In the genomic region with DNA sequence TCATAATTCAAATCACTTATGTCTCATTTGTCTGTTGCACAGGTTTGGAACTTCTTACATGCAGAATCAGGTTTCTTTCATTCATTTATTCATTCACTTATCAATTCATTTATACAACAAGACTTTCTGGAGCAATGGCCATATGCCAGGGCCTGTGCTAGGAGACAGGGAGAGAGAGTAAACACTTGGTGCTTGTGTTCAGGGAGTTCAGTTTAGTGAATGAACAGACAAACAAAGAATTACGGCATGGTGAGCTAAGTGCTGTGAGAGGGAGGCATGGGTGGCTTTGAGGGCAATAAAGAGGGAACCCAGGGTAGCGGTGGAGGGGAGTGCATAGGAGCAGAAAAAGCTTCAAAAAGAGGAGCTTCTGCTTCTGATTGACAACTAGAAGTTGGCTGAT, we compare ENCODE assay signal across 23 cellular contexts. TPM values are rescaled to one million over a fixed set of nuclear protein-coding genes. Genes with fewer than 3 reads are reported as not detected.
A peak's percentile ranks its signal among the peaks of the same experiment; 100 is the strongest.
DNase-seq lines count a peak whose midpoint lies in the region; TF ChIP-seq lines count a peak whose summit lies in the region.
"Had no signal": no experiment of that assay in that cellular context is flagged by ENCODE, and none has a peak within 500 bp of the region (broad histone marks: within the 10 kb centered on the region; RNA-seq: fewer than 3 reads in every experiment).

No MANE protein-coding gene starts in this region.

- no peak overlapping the region for H2BK15ac ChIP-seq in neuronal stem cell (ENCODE audit: low read length)

- no peak overlapping the region for H3K9ac ChIP-seq in neuronal stem cell (ENCODE audit: low read depth, low read length, poor library complexity)
- H3K9ac ChIP-seq: SK-N-SH had no signal

- H3K4me3 ChIP-seq in coronary artery (no peak overlapping the region), neuronal stem cell (ENCODE audit: low read length in 2 of 2) (no peak overlapping the region)
- H3K4me3 ChIP-seq: K562, testis had no signal

- H3K27me3 ChIP-seq in neuronal stem cell (ENCODE audit: control insufficient read depth in 3 of 3, insufficient read depth in 3 of 3, low read depth in 1 of 3, low read length in 3 of 3) = peaks cover 0 to 18% (median 0%) of the 10 kb centered on the region in 3 experiments
- H3K27me3 ChIP-seq: testis had no signal

- H2BK120ac ChIP-seq in neuronal stem cell (ENCODE audit: low read depth, low read length) = no peak overlapping the region

- no peak overlapping the region for H3K18ac ChIP-seq in neuronal stem cell (ENCODE audit: low read length)

- H3K4me2 ChIP-seq in neuronal stem cell (ENCODE audit: insufficient read depth, low read length, poor library complexity, severe bottlenecking) = no peak overlapping the region
- H3K4me2 ChIP-seq: SK-N-SH had no signal

- no peaks in the 10 kb centered on the region for H3K36me3 ChIP-seq in neuronal stem cell (replicated peaks in 1 of 2; ENCODE audit: control insufficient read depth in 2 of 2, insufficient read depth in 2 of 2, low read length in 2 of 2)

- H3K23ac ChIP-seq in neuronal stem cell (ENCODE audit: low read depth, low read length, poor library complexity) = no peak overlapping the region

- no peak overlapping the region for H2AK5ac ChIP-seq in neuronal stem cell (ENCODE audit: low read depth, low read length)

- peak overlapping the region; percentile 15 for H2AFZ ChIP-seq in neuronal stem cell (ENCODE audit: low read length)

- no peak overlapping the region for H2BK12ac ChIP-seq in neuronal stem cell (ENCODE audit: low read length)

- H4K91ac ChIP-seq in neuronal stem cell (ENCODE audit: low read depth, low read length, poor library complexity) = no peak overlapping the region

- no peaks in the 10 kb centered on the region for H3K79me1 ChIP-seq in neuronal stem cell (ENCODE audit: low read depth, low read length)

- no peak overlapping the region for H3K14ac ChIP-seq in neuronal stem cell (ENCODE audit: low read length)

- no peaks in the 10 kb centered on the region for H3K9me3 ChIP-seq in neuronal stem cell (replicated peaks in 1 of 2; ENCODE audit: control insufficient read depth in 2 of 2, insufficient read depth in 1 of 2, low read depth in 1 of 2, low read length in 2 of 2)
- H3K9me3 ChIP-seq: Caco-2, SK-N-SH, testis had no signal

- no peak overlapping the region for H3K4ac ChIP-seq in neuronal stem cell (ENCODE audit: low read length)

- DNase-seq in DMS53 treated with DMSO at 0.1 percent for 48 hours (lab: John Stamatoyannopoulos, UW; ENCODE audit: unreplicated experiment) (peak; percentile 48), NCI-H2029 treated with DMSO at 0.1 percent for 48 hours (lab: John Stamatoyannopoulos, UW) (peak; percentile 28), coronary artery (ENCODE audit: low spot score) (peak; percentile 14), neuronal stem cell (ENCODE audit: low spot score) (no peak), NCI-H1694 treated with DMSO at 0.1 percent for 48 hours (lab: John Stamatoyannopoulos, UW) (no peak), T1000 (lab: John Stamatoyannopoulos, UW) (no peak), amniotic stem cell (lab: John Stamatoyannopoulos, UW) (no peak)
- DNase-seq in activated effector memory CD4-positive, alpha-beta T cell treated with anti-CD3 and anti-CD28 coated beads, Interleukin-2, amount 50 U/mL, for 16 hours = no peak
- DNase-seq: activated CD4-positive, alpha-beta T cell treated with anti-CD3 and anti-CD28 coated beads for 36 hours; activated CD8-positive, alpha-beta memory T cell treated with anti-CD3 and anti-CD28 coated beads, Interleukin-2, amount 50 U/mL, for 4 hours; activated naive CD4-positive, alpha-beta T cell treated with anti-CD3 and anti-CD28 coated beads for 36 hours; AML-193; aorta; Caco-2; immature natural killer cell; mammary epithelial cell; naive thymus-derived CD8-positive, alpha-beta T cell; NCI-H748 treated with DMSO at 0.1 percent for 48 hours; SK-N-SH; stimulated activated CD4-positive, alpha-beta T cell treated with anti-CD3 and anti-CD28 coated beads, Interleukin-12 subunit alpha, Interleukin-12 subunit beta, amount 100 ng/mL, for 4 hours; testis had no signal

- no CpG with 5 or more reads among the region's 2 CpGs for WGBS in neuronal stem cell (ENCODE audit: extremely low coverage in 2 of 2, insufficient read length in 2 of 2, insufficient replicate concordance in 1 of 2), 2 donors

- H3K4me1 ChIP-seq in neuronal stem cell (ENCODE audit: control insufficient read depth in 2 of 2, insufficient read depth in 1 of 2, low read depth in 1 of 2, low read length in 2 of 2) = no peaks in the 10 kb centered on the region
- H3K4me1 ChIP-seq: Caco-2, testis had no signal

- H3K27ac ChIP-seq in coronary artery (no peak overlapping the region), neuronal stem cell (replicated peaks; ENCODE audit: low read length) (no peak overlapping the region)
- H3K27ac ChIP-seq: HL-60, testis had no signal

- no peak overlapping the region for H4K8ac ChIP-seq in neuronal stem cell (ENCODE audit: low read depth, low read length)

- TF ChIP-seq CTCF in coronary artery (IDR thresholded peaks at IDR 0.05) = no peak

- no peak overlapping the region for H2BK5ac ChIP-seq in neuronal stem cell (ENCODE audit: low read length)

RNA-seq across cellular contexts. Expression of a gene that starts 8.5 kb away (rescaled TPM):
- polyA plus RNA-seq in neuronal stem cell (2013, experiment 1 of 2) = 32.6 TPM
- polyA plus RNA-seq in neuronal stem cell (2013, experiment 2 of 2) = 34.8 TPM

Comparison
In these comparisons a context has a peak if more than half of its experiments do, and no peak if none do; other contexts are left out.
1. DNase-seq: peak in DMS53 treated with DMSO at 0.1 percent for 48 hours (single experiment), NCI-H2029 treated with DMSO at 0.1 percent for 48 hours (single experiment) and coronary artery (single experiment); none in neuronal stem cell (single experiment), NCI-H1694 treated with DMSO at 0.1 percent for 48 hours (single experiment), T1000 (single experiment), activated effector memory CD4-positive, alpha-beta T cell treated with anti-CD3 and anti-CD28 coated beads, Interleukin-2, amount 50 U/mL, for 16 hours (single experiment) and amniotic stem cell (single experiment).